Comparison of ENCODE assay signal across 1 cellular context in genomic region chr4:55127053-55127452, GRCh38.
TF ChIP-seq lines count a peak whose summit lies in the region.

No MANE protein-coding gene starts in this region.

TF ChIP-seq in HEK293, 187 proteins besides CTCF, POLR2A, EP300 and RAD21 (continued from another document):
- TF ChIP-seq ZNF692 (tag by site-specific recombination; IDR thresholded peaks at IDR 0.05) (no peak), ZFP41 (tag by site-specific recombination; IDR thresholded peaks at IDR 0.05; ENCODE audit: borderline replicate concordance) (no peak), KLF16 (tag by site-specific recombination; IDR thresholded peaks at IDR 0.05) (no peak), ZNF433 (tag by site-specific recombination; IDR thresholded peaks at IDR 0.05; ENCODE audit: low read depth) (peak; percentile 52; the same call in 1 of the 2 replicates), ZNF548 (tag by site-specific recombination; IDR thresholded peaks at IDR 0.05) (no peak), ZNF394 (tag by site-specific recombination; IDR thresholded peaks at IDR 0.05; ENCODE audit: borderline replicate concordance) (peak; percentile 87; the same call in 1 of the 2 replicates), ZNF555 (tag by site-specific recombination; conservative IDR thresholded peaks at IDR 0.05) (peak; percentile 47), ZNF140 (tag by site-specific recombination; IDR thresholded peaks at IDR 0.05) (peak; percentile 12; the same call in 1 of the 2 replicates), ZNF629 (tag by site-specific recombination; IDR thresholded peaks at IDR 0.05) (0 out of 2 replicates have a peak, but pooled peaks have one; percentile 20), ZNF560 (tag by site-specific recombination; IDR thresholded peaks at IDR 0.05; ENCODE audit: borderline replicate concordance) (peak; percentile 73; the same call in 1 of the 2 replicates), ZNF623 (tag by site-specific recombination; IDR thresholded peaks at IDR 0.05) (peak; percentile 47; the same call in 1 of the 2 replicates), ZNF366 (tag by site-specific recombination; conservative IDR thresholded peaks at IDR 0.05) (no peak)
- TF ChIP-seq, protein P1, sequence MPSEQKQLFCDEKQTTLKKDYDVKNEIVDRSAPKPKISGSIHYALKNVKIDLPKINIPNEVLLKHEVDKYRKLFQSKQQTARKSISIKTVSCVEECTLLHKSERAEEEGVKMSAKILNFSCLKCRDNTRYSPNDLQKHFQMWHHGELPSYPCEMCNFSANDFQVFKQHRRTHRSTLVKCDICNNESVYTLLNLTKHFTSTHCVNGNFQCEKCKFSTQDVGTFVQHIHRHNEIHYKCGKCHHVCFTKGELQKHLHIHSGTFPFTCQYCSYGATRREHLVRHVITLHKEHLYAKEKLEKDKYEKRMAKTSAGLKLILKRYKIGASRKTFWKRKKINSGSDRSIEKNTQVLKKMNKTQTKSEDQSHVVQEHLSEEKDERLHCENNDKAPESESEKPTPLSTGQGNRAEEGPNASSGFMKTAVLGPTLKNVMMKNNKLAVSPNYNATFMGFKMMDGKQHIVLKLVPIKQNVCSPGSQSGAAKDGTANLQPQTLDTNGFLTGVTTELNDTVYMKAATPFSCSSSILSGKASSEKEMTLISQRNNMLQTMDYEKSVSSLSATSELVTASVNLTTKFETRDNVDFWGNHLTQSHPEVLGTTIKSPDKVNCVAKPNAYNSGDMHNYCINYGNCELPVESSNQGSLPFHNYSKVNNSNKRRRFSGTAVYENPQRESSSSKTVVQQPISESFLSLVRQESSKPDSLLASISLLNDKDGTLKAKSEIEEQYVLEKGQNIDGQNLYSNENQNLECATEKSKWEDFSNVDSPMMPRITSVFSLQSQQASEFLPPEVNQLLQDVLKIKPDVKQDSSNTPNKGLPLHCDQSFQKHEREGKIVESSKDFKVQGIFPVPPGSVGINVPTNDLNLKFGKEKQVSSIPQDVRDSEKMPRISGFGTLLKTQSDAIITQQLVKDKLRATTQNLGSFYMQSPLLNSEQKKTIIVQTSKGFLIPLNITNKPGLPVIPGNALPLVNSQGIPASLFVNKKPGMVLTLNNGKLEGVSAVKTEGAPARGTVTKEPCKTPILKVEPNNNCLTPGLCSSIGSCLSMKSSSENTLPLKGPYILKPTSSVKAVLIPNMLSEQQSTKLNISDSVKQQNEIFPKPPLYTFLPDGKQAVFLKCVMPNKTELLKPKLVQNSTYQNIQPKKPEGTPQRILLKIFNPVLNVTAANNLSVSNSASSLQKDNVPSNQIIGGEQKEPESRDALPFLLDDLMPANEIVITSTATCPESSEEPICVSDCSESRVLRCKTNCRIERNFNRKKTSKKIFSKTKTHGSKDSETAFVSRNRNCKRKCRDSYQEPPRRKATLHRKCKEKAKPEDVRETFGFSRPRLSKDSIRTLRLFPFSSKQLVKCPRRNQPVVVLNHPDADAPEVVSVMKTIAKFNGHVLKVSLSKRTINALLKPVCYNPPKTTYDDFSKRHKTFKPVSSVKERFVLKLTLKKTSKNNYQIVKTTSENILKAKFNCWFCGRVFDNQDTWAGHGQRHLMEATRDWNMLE (tag by site-specific recombination; conservative IDR thresholded peaks at IDR 0.05; ENCODE audit: low read depth) = peak; percentile 77
